In the genomic region with DNA sequence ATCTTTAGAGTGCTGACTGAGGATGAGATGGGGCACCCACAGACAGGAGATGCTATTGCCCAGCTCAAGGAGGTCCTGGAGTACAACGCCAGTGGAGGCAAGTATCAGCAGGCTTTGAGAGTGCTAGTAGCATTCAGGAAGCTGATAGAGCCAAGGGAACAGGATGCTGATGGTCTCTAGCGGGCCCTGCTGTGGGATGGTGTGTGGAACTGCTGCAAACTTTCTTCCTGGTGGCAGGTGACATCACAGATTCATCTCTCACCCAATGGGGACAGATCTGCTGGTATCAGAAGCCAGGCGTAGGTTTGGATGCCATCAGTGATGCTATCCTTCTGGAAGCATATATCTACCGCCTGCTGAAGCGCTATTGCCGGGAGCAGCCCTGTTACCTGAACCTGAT, we compare ENCODE assay signal across 1 cellular context.
TF ChIP-seq lines count a peak whose summit lies in the region.

No MANE protein-coding gene starts in this region.

TF ChIP-seq in K562, 482 proteins besides CTCF, POLR2A, EP300 and RAD21 (continued from another document):
- TF ChIP-seq, protein P1, sequence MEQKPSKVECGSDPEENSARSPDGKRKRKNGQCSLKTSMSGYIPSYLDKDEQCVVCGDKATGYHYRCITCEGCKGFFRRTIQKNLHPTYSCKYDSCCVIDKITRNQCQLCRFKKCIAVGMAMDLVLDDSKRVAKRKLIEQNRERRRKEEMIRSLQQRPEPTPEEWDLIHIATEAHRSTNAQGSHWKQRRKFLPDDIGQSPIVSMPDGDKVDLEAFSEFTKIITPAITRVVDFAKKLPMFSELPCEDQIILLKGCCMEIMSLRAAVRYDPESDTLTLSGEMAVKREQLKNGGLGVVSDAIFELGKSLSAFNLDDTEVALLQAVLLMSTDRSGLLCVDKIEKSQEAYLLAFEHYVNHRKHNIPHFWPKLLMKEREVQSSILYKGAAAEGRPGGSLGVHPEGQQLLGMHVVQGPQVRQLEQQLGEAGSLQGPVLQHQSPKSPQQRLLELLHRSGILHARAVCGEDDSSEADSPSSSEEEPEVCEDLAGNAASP (IDR thresholded peaks at IDR 0.05) = no peak
- TF ChIP-seq CREM (IDR thresholded peaks at IDR 0.05; ENCODE audit: low read depth) (peak; percentile 40; the same call in 1 of the 2 replicates), RFX5 (IDR thresholded peaks at IDR 0.05; ENCODE audit: low read depth, low read length) (peak; percentile 90), CTBP1 (IDR thresholded peaks at IDR 0.05; ENCODE audit: borderline replicate concordance) (0 out of 2 replicates have a peak, but pooled peaks have one; percentile 23), ZKSCAN1 (IDR thresholded peaks at IDR 0.05; ENCODE audit: low read depth, low read length) (no peak), ZNF197 (CRISPR knock-in tag; IDR thresholded peaks at IDR 0.05; ENCODE audit: low read depth) (no peak), ARID1B (IDR thresholded peaks at IDR 0.05) (no peak), CHD1 (IDR thresholded peaks at IDR 0.05; ENCODE audit: low read length) (no peak)
- TF ChIP-seq, protein P2, sequence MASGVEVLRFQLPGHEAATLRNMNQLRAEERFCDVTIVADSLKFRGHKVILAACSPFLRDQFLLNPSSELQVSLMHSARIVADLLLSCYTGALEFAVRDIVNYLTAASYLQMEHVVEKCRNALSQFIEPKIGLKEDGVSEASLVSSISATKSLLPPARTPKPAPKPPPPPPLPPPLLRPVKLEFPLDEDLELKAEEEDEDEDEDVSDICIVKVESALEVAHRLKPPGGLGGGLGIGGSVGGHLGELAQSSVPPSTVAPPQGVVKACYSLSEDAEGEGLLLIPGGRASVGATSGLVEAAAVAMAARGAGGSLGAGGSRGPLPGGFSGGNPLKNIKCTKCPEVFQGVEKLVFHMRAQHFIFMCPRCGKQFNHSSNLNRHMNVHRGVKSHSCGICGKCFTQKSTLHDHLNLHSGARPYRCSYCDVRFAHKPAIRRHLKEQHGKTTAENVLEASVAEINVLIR (CRISPR knock-in tag; IDR thresholded peaks at IDR 0.05) = no peak
